ENCODE assay signal across 12 cellular contexts in genomic region chr15:48928877-48929538, GRCh38. TPM values are rescaled to one million over a fixed set of nuclear protein-coding genes. Genes with fewer than 3 reads are reported as not detected.
DNase-seq lines count a peak whose midpoint lies in the region; ATAC-seq and TF ChIP-seq lines count a peak whose summit lies in the region.
"Had no signal": no experiment of that assay in that cellular context is flagged by ENCODE, and none has a peak within 500 bp of the region (broad histone marks: within the 10 kb centered on the region; RNA-seq: fewer than 3 reads in every experiment).

No MANE protein-coding gene starts in this region.

- CTCF ChIA-PET in activated CD8-positive, alpha-beta T cell treated with anti-CD3 and anti-CD28 coated beads for 36 hours (lab: Charles Lee): no interaction called here

- peaks cover 61% of the 10 kb centered on the region for H3K4me1 Mint-ChIP-seq in activated CD8-positive, alpha-beta T cell treated with anti-CD3 and anti-CD28 coated beads for 36 hours (ENCODE audit: low read depth)
- H3K4me1 Mint-ChIP-seq in stimulated activated naive CD8-positive, alpha-beta T cell treated with anti-CD3 and anti-CD28 coated beads, Interleukin-15, amount 100 ng/mL, for 72 hours: peaks cover 58% of the 10 kb centered on the region

- H3K36me3 Mint-ChIP-seq in activated CD8-positive, alpha-beta T cell treated with anti-CD3 and anti-CD28 coated beads for 36 hours (ENCODE audit: low read depth): peaks cover 13% of the 10 kb centered on the region

- peak; percentile 77 for ATAC-seq in activated CD8-positive, alpha-beta T cell treated with anti-CD3 and anti-CD28 coated beads for 36 hours
- peak; percentile 89 for ATAC-seq in stimulated activated naive CD8-positive, alpha-beta T cell treated with anti-CD3 and anti-CD28 coated beads, Interleukin-15, amount 100 ng/mL, for 72 hours

- H3K4me3 Mint-ChIP-seq in activated CD8-positive, alpha-beta T cell treated with anti-CD3 and anti-CD28 coated beads for 36 hours: no peak overlapping the region
- H3K4me3 Mint-ChIP-seq in stimulated activated naive CD8-positive, alpha-beta T cell treated with anti-CD3 and anti-CD28 coated beads, Interleukin-15, amount 100 ng/mL, for 72 hours: peak overlapping the region; percentile 27 to 52

- TF ChIP-seq CTCF in activated CD8-positive, alpha-beta T cell treated with anti-CD3 and anti-CD28 coated beads for 36 hours (IDR thresholded peaks at IDR 0.05): no peak

- H3K9me3 Mint-ChIP-seq in activated CD8-positive, alpha-beta T cell treated with anti-CD3 and anti-CD28 coated beads for 36 hours: peaks cover 3% of the 10 kb centered on the region
- H3K9me3 Mint-ChIP-seq in stimulated activated naive CD8-positive, alpha-beta T cell treated with anti-CD3 and anti-CD28 coated beads, Interleukin-15, amount 100 ng/mL, for 72 hours: peaks cover 0 to 11% of the 10 kb centered on the region in 2 donors

- peak; percentile 18 for DNase-seq in stimulated activated CD4-positive, alpha-beta T cell treated with anti-CD3 and anti-CD28 coated beads, Interleukin-12 subunit alpha, Interleukin-12 subunit beta, amount 100 ng/mL, for 4 hours
- no peak for DNase-seq in stimulated activated CD4-positive, alpha-beta T cell treated with anti-CD3 and anti-CD28 coated beads, Interleukin-4, amount 100 ng/mL, for 1 hour
- peak; percentile 91 for DNase-seq in activated CD8-positive, alpha-beta T cell treated with anti-CD3 and anti-CD28 coated beads for 36 hours
- DNase-seq in myocyte (ENCODE audit: low read depth) (peak; percentile 16), NCI-H2227 treated with DMSO at 0.1 percent for 48 hours (lab: John Stamatoyannopoulos, UW) (no peak), posterior cingulate gyrus (no peak), NCI-H2227 (lab: John Stamatoyannopoulos, UW; ENCODE audit: unreplicated experiment) (no peak)
- DNase-seq in stimulated activated naive CD8-positive, alpha-beta T cell treated with anti-CD3 and anti-CD28 coated beads, Interleukin-15, amount 100 ng/mL, for 72 hours: peak; percentile 52 to 64
- DNase-seq: colonic mucosa, DND-41, NCI-H1092, NCI-H526 had no signal

- peak overlapping the region; percentile 84 for H3K27ac Mint-ChIP-seq in activated CD8-positive, alpha-beta T cell treated with anti-CD3 and anti-CD28 coated beads for 36 hours
- H3K27ac Mint-ChIP-seq in stimulated activated naive CD8-positive, alpha-beta T cell treated with anti-CD3 and anti-CD28 coated beads, Interleukin-15, amount 100 ng/mL, for 72 hours: peak overlapping the region in 1 of 2 donors; percentile 53

- intact Hi-C loops in activated CD8-positive, alpha-beta T cell treated with anti-CD3 and anti-CD28 coated beads for 36 hours (cut with micrococcal nuclease): loop anchor here (5.0 kb wide), 1 partner anchor 38 kb away; no protein-coding TSS in a partner anchor
- intact Hi-C loops in posterior cingulate gyrus (cut with DNase I): no loop called here

- H3K27me3 Mint-ChIP-seq in activated CD8-positive, alpha-beta T cell treated with anti-CD3 and anti-CD28 coated beads for 36 hours: peaks cover 9% of the 10 kb centered on the region
- H3K27me3 Mint-ChIP-seq in stimulated activated naive CD8-positive, alpha-beta T cell treated with anti-CD3 and anti-CD28 coated beads, Interleukin-15, amount 100 ng/mL, for 72 hours: peaks cover 10% of the 10 kb centered on the region

- POLR2A ChIA-PET in activated CD8-positive, alpha-beta T cell treated with anti-CD3 and anti-CD28 coated beads for 36 hours (lab: Charles Lee): interaction anchor here (1.2 to 1.4 kb wide), 2 partner anchors 12 to 35 kb away, joined by 4 read pairs; partner anchors contain the start of gene SHC4

RNA-seq across cellular contexts. Expression of gene SHC4, which starts 34.7 kb away (rescaled TPM):
- 1 to 10 TPM; 2.5 TPM for total RNA-seq in activated CD8-positive, alpha-beta T cell treated with anti-CD3 and anti-CD28 coated beads for 36 hours
- total RNA-seq in myocyte: 1.1 and 2.9 TPM in 2 replicates
- polyA plus RNA-seq in myocyte (2012): 1.4 TPM

RNA-seq across cellular contexts. Expression of gene EID1, which starts 51.1 kb away (rescaled TPM):
- 10 to 100 TPM; 78.3 to 80.5 TPM for total RNA-seq in activated CD8-positive, alpha-beta T cell treated with anti-CD3 and anti-CD28 coated beads for 36 hours
- 273 and 278 TPM in 2 replicates for total RNA-seq in myocyte
- 153 TPM for polyA plus RNA-seq in myocyte (2012)

Comparison
In these comparisons a context has a peak if more than half of its experiments do, and no peak if none do; other contexts are left out.
1. DNase-seq: peak in stimulated activated CD4-positive, alpha-beta T cell treated with anti-CD3 and anti-CD28 coated beads, Interleukin-12 subunit alpha, Interleukin-12 subunit beta, amount 100 ng/mL, for 4 hours (single experiment), activated CD8-positive, alpha-beta T cell treated with anti-CD3 and anti-CD28 coated beads for 36 hours (single experiment), myocyte (single experiment) and stimulated activated naive CD8-positive, alpha-beta T cell treated with anti-CD3 and anti-CD28 coated beads, Interleukin-15, amount 100 ng/mL, for 72 hours (2 of 2); none in stimulated activated CD4-positive, alpha-beta T cell treated with anti-CD3 and anti-CD28 coated beads, Interleukin-4, amount 100 ng/mL, for 1 hour (single experiment), NCI-H2227 treated with DMSO at 0.1 percent for 48 hours (single experiment), posterior cingulate gyrus (0 of 10) and NCI-H2227 (single experiment).